Comparison of ENCODE assay signal across 8 cellular contexts in genomic region chr17:35345445-35345925, GRCh38. TPM values are rescaled to one million over a fixed set of nuclear protein-coding genes. Genes with fewer than 3 reads are reported as not detected.
DNase-seq lines count a peak whose midpoint lies in the region; ATAC-seq and TF ChIP-seq lines count a peak whose summit lies in the region.

No MANE protein-coding gene starts in this region.

- H3K4me3 ChIP-seq in heart right ventricle (peak overlapping the region; percentile 16 to 56 (median 50)), endodermal cell (ENCODE audit: low read length) (no peak overlapping the region)
- H3K4me3 ChIP-seq in naive thymus-derived CD4-positive, alpha-beta T cell (ENCODE audit: low read length), result peak overlapping the region; percentile 65

- peak in 1 of 8 donors; percentile 25 for ATAC-seq in heart right ventricle
- no peak for ATAC-seq in Right ventricle myocardium inferior
- no peak for ATAC-seq in naive thymus-derived CD4-positive, alpha-beta T cell
- no peak for ATAC-seq in GM21447 (IDR thresholded peaks at IDR 0.05; ENCODE audit: unreplicated experiment)
- ATAC-seq in HG03457 (IDR thresholded peaks at IDR 0.05; ENCODE audit: unreplicated experiment), result no peak

- DNase-seq in heart right ventricle (no peak), Right ventricle myocardium inferior (ENCODE audit: missing footprints) (no peak), endodermal cell (peak; percentile 72), NCI-H1048 (lab: John Stamatoyannopoulos, UW) (no peak), DMS114 treated with DMSO at 0.1 percent for 48 hours (lab: John Stamatoyannopoulos, UW; ENCODE audit: unreplicated experiment) (no peak)
- peak in 1 of 9 donors; percentile 13 for DNase-seq in naive thymus-derived CD4-positive, alpha-beta T cell

- H3K4me1 ChIP-seq in heart right ventricle, result peaks cover 3 to 60% (median 23%) of the 10 kb centered on the region in 9 donors
- H3K4me1 ChIP-seq in endodermal cell (ENCODE audit: control insufficient read depth, insufficient read depth, low read length), result no peaks in the 10 kb centered on the region
- H3K4me1 ChIP-seq in naive thymus-derived CD4-positive, alpha-beta T cell (ENCODE audit: control insufficient read depth in 2 of 2, insufficient read depth in 2 of 2, low read length in 2 of 2), result peaks cover 13 to 34% of the 10 kb centered on the region in 2 donors

- POLR2A ChIA-PET in naive thymus-derived CD4-positive, alpha-beta T cell (lab: Charles Lee), result interaction anchor here (0.6 to 2.1 kb wide), 5 partner anchors 9 to 188 kb away, joined by 3 to 9 read pairs (median 3); partner anchors contain the start of gene SLFN13

- peak overlapping the region; percentile 66 for H3K4me3 Mint-ChIP-seq in endodermal cell
- peak overlapping the region; percentile 91 to 98 (median 93) for H3K4me3 Mint-ChIP-seq in naive thymus-derived CD4-positive, alpha-beta T cell

- H3K27me3 Mint-ChIP-seq in endodermal cell (ENCODE audit: insufficient read depth), result peaks cover 58% of the 10 kb centered on the region
- H3K27me3 Mint-ChIP-seq in naive thymus-derived CD4-positive, alpha-beta T cell, result peaks cover 0 to 34% (median 0%) of the 10 kb centered on the region in 5 donors

- WGBS in heart right ventricle, 2 donors, result 16 to 19% methylated on average over 25 of the region's 25 CpGs
- WGBS in endodermal cell (ENCODE audit: insufficient coverage in 1 of 2, insufficient read length in 1 of 2), 2 experiments, result 76 to 88% methylated on average over 18 to 25 of the region's 25 CpGs

- H3K27ac Mint-ChIP-seq in endodermal cell, result no peak overlapping the region
- H3K27ac Mint-ChIP-seq in naive thymus-derived CD4-positive, alpha-beta T cell, result peak overlapping the region; percentile 47 to 89 (median 82)

- no peaks in the 10 kb centered on the region for H3K36me3 Mint-ChIP-seq in endodermal cell (ENCODE audit: low read depth)
- peaks cover 0 to 43% (median 4%) of the 10 kb centered on the region in 5 donors for H3K36me3 Mint-ChIP-seq in naive thymus-derived CD4-positive, alpha-beta T cell

- peaks cover 0 to 37% (median 11%) of the 10 kb centered on the region in 7 donors for H3K27me3 ChIP-seq in heart right ventricle
- H3K27me3 ChIP-seq in endodermal cell (ENCODE audit: control insufficient read depth, insufficient read depth, low read length, poor library complexity, severe bottlenecking), result peaks cover 16% of the 10 kb centered on the region
- H3K27me3 ChIP-seq in naive thymus-derived CD4-positive, alpha-beta T cell (ENCODE audit: control insufficient read depth in 2 of 2, insufficient read depth in 2 of 2, low read length in 2 of 2), result no peaks in the 10 kb centered on the region

- no peak overlapping the region for H3K9ac ChIP-seq in endodermal cell (ENCODE audit: extremely low read depth, low read length, poor library complexity, severe bottlenecking)

- peaks cover 0 to 16% (median 1%) of the 10 kb centered on the region in 9 donors for H3K36me3 ChIP-seq in heart right ventricle
- no peaks in the 10 kb centered on the region for H3K36me3 ChIP-seq in endodermal cell (ENCODE audit: control insufficient read depth, insufficient read depth, low read length)
- no peaks in the 10 kb centered on the region for H3K36me3 ChIP-seq in naive thymus-derived CD4-positive, alpha-beta T cell (ENCODE audit: control insufficient read depth in 2 of 3, insufficient read depth in 3 of 3, low read length in 3 of 3)

- no peak for TF ChIP-seq CTCF in heart right ventricle (IDR thresholded peaks at IDR 0.05)
- TF ChIP-seq CTCF in endodermal cell (conservative IDR thresholded peaks at IDR 0.05), result no peak

- peaks cover 0 to 26% (median 5%) of the 10 kb centered on the region in 11 donors for H3K9me3 ChIP-seq in heart right ventricle
- peaks cover 4% of the 10 kb centered on the region for H3K9me3 ChIP-seq in endodermal cell (ENCODE audit: control insufficient read depth, low read length)
- peaks cover 0 to 16% (median 0%) of the 10 kb centered on the region in 3 experiments for H3K9me3 ChIP-seq in naive thymus-derived CD4-positive, alpha-beta T cell (ENCODE audit: control insufficient read depth in 2 of 3, low read length in 3 of 3)

- intact Hi-C loops in heart right ventricle (cut with DNase I) (loop anchor here in 1 of 10 donors (5.0 kb wide), 1 partner anchor 103 kb away; the partner anchor contains the start of gene SLFN5), Right ventricle myocardium inferior (cut with DNase I) (no loop called here)
- intact Hi-C loops in naive thymus-derived CD4-positive, alpha-beta T cell (cut with micrococcal nuclease), result no loop called here

- H3K4me1 Mint-ChIP-seq in endodermal cell, result no peaks in the 10 kb centered on the region
- peaks cover 33 to 61% (median 40%) of the 10 kb centered on the region in 7 donors for H3K4me1 Mint-ChIP-seq in naive thymus-derived CD4-positive, alpha-beta T cell

- peaks cover 18% of the 10 kb centered on the region for H3K9me3 Mint-ChIP-seq in endodermal cell
- peaks cover 0 to 29% (median 12%) of the 10 kb centered on the region in 11 donors for H3K9me3 Mint-ChIP-seq in naive thymus-derived CD4-positive, alpha-beta T cell

- H3K27ac ChIP-seq in heart right ventricle (peak overlapping the region; percentile 16 to 96 (median 88)), endodermal cell (ENCODE audit: low read depth, low read length) (no peak overlapping the region)
- H3K27ac ChIP-seq in naive thymus-derived CD4-positive, alpha-beta T cell (ENCODE audit: low read depth, low read length), result peak overlapping the region; percentile 34

- CTCF ChIA-PET in naive thymus-derived CD4-positive, alpha-beta T cell (lab: Charles Lee), result interaction anchor here (1.0 to 1.5 kb wide), 2 partner anchors 142 to 188 kb away, joined by 3 read pairs; no protein-coding TSS in a partner anchor

RNA-seq across cellular contexts. Expression of gene SLFN11, which starts 27.9 kb away (rescaled TPM):
- total RNA-seq in heart right ventricle (10 to 100 TPM; 11.5 to 25.7 (median 18.5) TPM), Right ventricle myocardium inferior (18.1 TPM), endodermal cell (under 1 TPM; 0.31 to 0.71 TPM)
- polyA plus RNA-seq in heart right ventricle, result 10 to 100 TPM in 1 of 2 donors, 1 to 10 TPM in 1; 4.3 to 16.4 TPM
- polyA plus RNA-seq in endodermal cell (2013, experiment 1 of 2), result 4.5 TPM
- polyA plus RNA-seq in endodermal cell (2013, experiment 2 of 2), result 4.8 TPM
- 10 to 100 TPM; 13.8 to 71.9 (median 29.7) TPM for total RNA-seq in naive thymus-derived CD4-positive, alpha-beta T cell
- polyA plus RNA-seq in naive thymus-derived CD4-positive, alpha-beta T cell, result 1 to 10 TPM; 5.5 to 8.0 TPM

Comparison
In these comparisons a context has a peak if more than half of its experiments do, and no peak if none do; other contexts are left out.
1. RNA of gene SLFN11, which starts 27.9 kb away (total RNA-seq): 13.8 to 71.9 TPM in naive thymus-derived CD4-positive, alpha-beta T cell, 11.5 to 25.7 TPM in heart right ventricle and 18.1 TPM in Right ventricle myocardium inferior (single experiment); 0.31 to 0.71 TPM in endodermal cell; every median in the first group is over 4 times any median in the second.